In the genomic region with DNA sequence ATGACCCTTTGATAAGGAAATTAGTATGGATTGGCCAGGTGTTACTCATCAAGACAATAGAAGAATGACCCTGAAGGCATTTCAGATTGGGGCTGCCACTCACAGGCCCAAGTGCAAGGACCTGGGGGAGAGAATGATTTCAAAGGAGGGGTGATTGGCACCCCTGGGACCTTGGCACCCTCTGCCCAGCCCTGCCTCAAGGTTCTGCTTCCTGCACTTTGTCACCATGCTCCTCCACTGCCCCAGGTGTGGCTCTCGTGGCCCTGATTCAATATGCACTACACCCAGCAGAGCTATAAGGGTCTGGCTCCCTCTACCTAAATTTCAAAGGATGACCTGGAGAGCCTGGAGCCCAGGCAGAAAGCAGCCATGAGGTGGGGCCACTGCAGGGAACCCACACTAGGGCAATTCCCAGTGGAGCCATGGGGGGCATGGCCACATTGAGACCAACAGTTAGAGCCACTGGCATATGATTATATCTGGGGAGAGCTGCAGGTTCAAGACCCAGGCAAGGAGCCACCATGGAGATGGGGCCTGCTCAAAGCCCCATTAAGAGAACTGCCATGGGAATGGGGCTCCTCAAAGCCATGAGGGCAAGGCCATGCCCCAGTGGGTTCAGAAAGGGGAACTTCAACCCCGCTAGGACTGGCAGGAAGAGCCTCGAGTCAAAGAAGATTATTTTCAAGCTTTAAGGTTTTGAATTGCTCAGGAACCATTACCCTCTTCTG, we compare ENCODE assay signal across 28 cellular contexts.
DNase-seq lines count a peak whose midpoint lies in the region; ATAC-seq and TF ChIP-seq lines count a peak whose summit lies in the region.
"Had no signal": no experiment of that assay in that cellular context is flagged by ENCODE, and none has a peak within 500 bp of the region (broad histone marks: within the 10 kb centered on the region; RNA-seq: fewer than 3 reads in every experiment).

No MANE protein-coding gene starts in this region.

- peak overlapping the region; percentile 11 for H3K27ac Mint-ChIP-seq in endothelial cell (ENCODE audit: unreplicated experiment)
- peak overlapping the region in 3 of 6 donors; percentile 5 to 61 (median 40) for H3K27ac Mint-ChIP-seq in naive B cell
- H3K27ac Mint-ChIP-seq: activated CD4-positive, alpha-beta T cell treated with anti-CD3 and anti-CD28 coated beads, Interleukin-2, amount 10 ng/mL, durations not matched to agents 7 days and 5 days; activated CD8-positive, alpha-beta memory T cell treated with anti-CD3 and anti-CD28 coated beads, Interleukin-2, amount 10 ng/mL, durations not matched to agents 7 days and 5 days; progenitor cell of endocrine pancreas had no signal

- no peak for TF ChIP-seq CTCF in endothelial cell (IDR thresholded peaks at IDR 0.05; ENCODE audit: unreplicated experiment)
- no peak for TF ChIP-seq CTCF in upper lobe of right lung (IDR thresholded peaks at IDR 0.05)

- no peaks in the 10 kb centered on the region for H3K36me3 ChIP-seq in BLaER1 treated with 17β-estradiol and CSF1 and Interleukin-3, amounts not matched to agents 10 nM and 100 nM
- H3K36me3 ChIP-seq in upper lobe of right lung = no peaks in the 10 kb centered on the region
- H3K36me3 ChIP-seq: neutrophil, vagina, WERI-Rb-1 had no signal

- H3K4me3 Mint-ChIP-seq in endothelial cell (ENCODE audit: unreplicated experiment) = no peak overlapping the region
- peak overlapping the region in 6 of 8 donors; percentile 12 to 80 (median 40) for H3K4me3 Mint-ChIP-seq in naive B cell
- H3K4me3 Mint-ChIP-seq: activated CD4-positive, alpha-beta T cell treated with anti-CD3 and anti-CD28 coated beads, Interleukin-2, amount 10 ng/mL, durations not matched to agents 7 days and 5 days; activated CD8-positive, alpha-beta memory T cell treated with anti-CD3 and anti-CD28 coated beads, Interleukin-2, amount 10 ng/mL, durations not matched to agents 7 days and 5 days had no signal

- H4K20me1 ChIP-seq in BLaER1 treated with 17β-estradiol and CSF1 and Interleukin-3, amounts not matched to agents 10 nM and 100 nM = no peaks in the 10 kb centered on the region

- ATAC-seq in naive B cell (ENCODE audit: low read depth in 2 of 2) = peak; percentile 76 to 78
- no peak for ATAC-seq in GM21786 (IDR thresholded peaks at IDR 0.05; ENCODE audit: unreplicated experiment)
- ATAC-seq in upper lobe of right lung = no peak
- ATAC-seq: activated CD8-positive, alpha-beta memory T cell treated with anti-CD3 and anti-CD28 coated beads, Interleukin-2, amount 10 ng/mL, durations not matched to agents 7 days and 5 days; sciatic nerve had no signal

- no peak overlapping the region; a peak in 2 of 22 replicates for H3K27ac ChIP-seq in BLaER1 treated with 17β-estradiol and CSF1 and Interleukin-3, amounts not matched to agents 10 nM and 100 nM
- no peak overlapping the region for H3K27ac ChIP-seq in upper lobe of right lung
- H3K27ac ChIP-seq: dorsolateral prefrontal cortex, HL-60, neutrophil, vagina, WERI-Rb-1 had no signal

- H3K4me2 ChIP-seq in BLaER1 treated with 17β-estradiol and CSF1 and Interleukin-3, amounts not matched to agents 10 nM and 100 nM = peak overlapping the region in 9 of 11 experiments; percentile 7 to 43 (median 28); a peak in 14 of 22 replicates

- peaks cover 17 to 84% (median 24%) of the 10 kb centered on the region in 10 experiments for H3K4me1 ChIP-seq in BLaER1 treated with 17β-estradiol and CSF1 and Interleukin-3, amounts not matched to agents 10 nM and 100 nM
- peaks cover 36% of the 10 kb centered on the region for H3K4me1 ChIP-seq in upper lobe of right lung
- H3K4me1 ChIP-seq: vagina had no signal

- no peak overlapping the region for H3K4me3 ChIP-seq in BLaER1 treated with 17β-estradiol and CSF1 and Interleukin-3, amounts not matched to agents 10 nM and 100 nM
- no peak overlapping the region for H3K4me3 ChIP-seq in upper lobe of right lung
- H3K4me3 ChIP-seq: dorsolateral prefrontal cortex, vagina had no signal

- intact Hi-C loops in upper lobe of right lung (cut with DNase I) = no loop called here

- H3K27me3 Mint-ChIP-seq in endothelial cell (ENCODE audit: unreplicated experiment) (no peaks in the 10 kb centered on the region), naive B cell (no peaks in the 10 kb centered on the region)
- H3K27me3 Mint-ChIP-seq: activated CD4-positive, alpha-beta T cell treated with anti-CD3 and anti-CD28 coated beads, Interleukin-2, amount 10 ng/mL, durations not matched to agents 7 days and 5 days; activated CD8-positive, alpha-beta memory T cell treated with anti-CD3 and anti-CD28 coated beads, Interleukin-2, amount 10 ng/mL, durations not matched to agents 7 days and 5 days; progenitor cell of endocrine pancreas had no signal

- no peaks in the 10 kb centered on the region for H3K27me3 ChIP-seq in BLaER1 treated with 17β-estradiol and CSF1 and Interleukin-3, amounts not matched to agents 10 nM and 100 nM
- no peaks in the 10 kb centered on the region for H3K27me3 ChIP-seq in upper lobe of right lung
- H3K27me3 ChIP-seq: dorsolateral prefrontal cortex, neutrophil, vagina had no signal

- peaks cover 0 to 16% (median 6%) of the 10 kb centered on the region in 11 experiments; a peak in 7 of 22 replicates for H3K9me3 ChIP-seq in BLaER1 treated with 17β-estradiol and CSF1 and Interleukin-3, amounts not matched to agents 10 nM and 100 nM (replicated peaks in 1 of 11)
- H3K9me3 ChIP-seq in upper lobe of right lung = no peaks in the 10 kb centered on the region
- H3K9me3 ChIP-seq: neutrophil, vagina had no signal

- no peaks in the 10 kb centered on the region for H3K36me3 Mint-ChIP-seq in endothelial cell (ENCODE audit: low read depth, unreplicated experiment)
- H3K36me3 Mint-ChIP-seq in naive B cell = peaks cover 4 to 10% of the 10 kb centered on the region in 2 donors

- H3K9me3 Mint-ChIP-seq in endothelial cell (ENCODE audit: unreplicated experiment) (no peaks in the 10 kb centered on the region), naive B cell (peaks cover 0 to 6% (median 0%) of the 10 kb centered on the region in 7 donors)
- H3K9me3 Mint-ChIP-seq: activated CD4-positive, alpha-beta T cell treated with anti-CD3 and anti-CD28 coated beads, Interleukin-2, amount 10 ng/mL, durations not matched to agents 7 days and 5 days had no signal

- peak; percentile 39 for DNase-seq in NCI-H226
- DNase-seq in endothelial cell (ENCODE audit: low spot score) = no peak
- peak; percentile 18 for DNase-seq in naive B cell
- DNase-seq in NCI-H2196 treated with DMSO at 0.1 percent for 48 hours (lab: John Stamatoyannopoulos, UW; ENCODE audit: unreplicated experiment) = no peak
- DNase-seq in stimulated activated CD4-positive, alpha-beta T cell treated with anti-CD3 and anti-CD28 coated beads, Interleukin-2, amount 100 ng/mL, for 24 hours = no peak
- no peak for DNase-seq in upper lobe of right lung
- DNase-seq: activated CD4-positive, alpha-beta T cell treated with anti-CD3 and anti-CD28 coated beads, Interleukin-2, amount 10 ng/mL, durations not matched to agents 7 days and 5 days; activated CD8-positive, alpha-beta memory T cell treated with anti-CD3 and anti-CD28 coated beads, Interleukin-2, amount 10 ng/mL, durations not matched to agents 7 days and 5 days; activated naive CD4-positive, alpha-beta T cell treated with Interleukin-2 at 50 U/mL for 16 hours; COR-L47; dorsolateral prefrontal cortex; GDM1; NCI-H1092; NCI-H1694 treated with DMSO at 0.1 percent for 48 hours; NCI-H2171; NCI-H524 treated with DMSO at 0.1 percent for 48 hours; NK-92 treated with Interleukin-12 subunit alpha and Interleukin-12 subunit beta, amount 100 ng/mL, for 24 hours; SIG-M5; stimulated activated naive CD4-positive, alpha-beta T cell treated with Interleukin-2 at 50 U/mL for 16 hours; T-helper 9 cell; WERI-Rb-1 had no signal

- H3K9ac ChIP-seq in BLaER1 treated with 17β-estradiol and CSF1 and Interleukin-3, amounts not matched to agents 10 nM and 100 nM = no peak overlapping the region

- H3K4me1 Mint-ChIP-seq in endothelial cell (ENCODE audit: unreplicated experiment) = peaks cover 19% of the 10 kb centered on the region
- H3K4me1 Mint-ChIP-seq in naive B cell = peaks cover 44 to 59% (median 58%) of the 10 kb centered on the region in 3 donors

Comparison
In these comparisons a context has a peak if more than half of its experiments do, and no peak if none do; other contexts are left out.
1. DNase-seq: peak in NCI-H226 (single experiment) and naive B cell (single experiment); none in endothelial cell (single experiment), NCI-H2196 treated with DMSO at 0.1 percent for 48 hours (single experiment), stimulated activated CD4-positive, alpha-beta T cell treated with anti-CD3 and anti-CD28 coated beads, Interleukin-2, amount 100 ng/mL, for 24 hours (0 of 2) and upper lobe of right lung (single experiment).
2. ATAC-seq: peak in naive B cell (2 of 2); none in GM21786 (single experiment) and upper lobe of right lung (single experiment).